36 cellular contexts compared by ENCODE assay signal in the genomic region with DNA sequence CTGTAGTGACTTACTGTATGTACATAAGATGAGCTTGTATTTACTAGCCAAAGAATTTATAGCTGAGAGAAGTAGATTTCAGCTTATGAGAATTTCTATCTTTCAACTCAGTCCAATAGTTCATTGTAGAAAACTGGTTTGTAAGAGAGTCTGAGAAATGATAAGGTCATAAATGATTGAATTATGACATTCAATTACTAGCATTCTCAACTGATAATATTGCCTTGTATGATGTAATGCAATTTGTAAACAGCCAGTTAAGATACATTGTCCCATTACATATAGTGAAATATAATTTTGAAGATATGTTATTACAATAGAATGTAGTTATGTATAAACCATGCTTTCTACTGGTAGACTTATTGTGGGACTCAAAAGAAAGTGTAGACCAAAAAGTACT.
"Had no signal": no experiment of that assay in that cellular context is flagged by ENCODE, and none has a peak within 500 bp of the region (broad histone marks: within the 10 kb centered on the region; RNA-seq: fewer than 3 reads in every experiment).

No MANE protein-coding gene starts in this region.

- H3K9me3 ChIP-seq: ascending aorta had no signal

- H3K36me3 ChIP-seq: ascending aorta, cardiac muscle cell had no signal

- H3K4me1 Mint-ChIP-seq: activated B cell treated with CpG ODN at 0.5 μM for 24 hours; activated CD4-positive, alpha-beta memory T cell treated with anti-CD3 and anti-CD28 coated beads, Interleukin-2, amount 10 ng/mL, durations not matched to agents 7 days and 5 days; activated CD4-positive, alpha-beta T cell treated with anti-CD3 and anti-CD28 coated beads, Interleukin-2, amount 10 ng/mL, durations not matched to agents 7 days and 5 days; activated CD8-positive, alpha-beta memory T cell treated with anti-CD3 and anti-CD28 coated beads, Interleukin-2, amount 10 ng/mL, durations not matched to agents 7 days and 5 days; activated naive CD4-positive, alpha-beta T cell treated with anti-CD3 and anti-CD28 coated beads, Interleukin-2, amount 10 ng/mL, durations not matched to agents 7 days and 5 days; activated naive CD4-positive, alpha-beta T cell treated with anti-CD3 and anti-CD28 coated beads, Interleukin-2, amount 50 U/mL, for 24 hours; activated naive CD8-positive, alpha-beta T cell treated with anti-CD3 and anti-CD28 coated beads, Interleukin-2, amount 10 ng/mL, durations not matched to agents 7 days and 5 days; activated naive CD8-positive, alpha-beta T cell treated with anti-CD3 and anti-CD28 coated beads, Interleukin-2, amount 50 U/mL, for 24 hours; central memory CD8-positive, alpha-beta T cell had no signal

- H3K4me3 ChIP-seq: ascending aorta, cardiac muscle cell had no signal

- H3K4me3 Mint-ChIP-seq: activated B cell treated with CpG ODN at 0.5 μM for 24 hours; activated CD4-positive, alpha-beta memory T cell treated with anti-CD3 and anti-CD28 coated beads, Interleukin-2, amount 10 ng/mL, durations not matched to agents 7 days and 5 days; activated CD4-positive, alpha-beta T cell treated with anti-CD3 and anti-CD28 coated beads, Interleukin-2, amount 10 ng/mL, durations not matched to agents 7 days and 5 days; activated CD8-positive, alpha-beta memory T cell treated with anti-CD3 and anti-CD28 coated beads, Interleukin-2, amount 10 ng/mL, durations not matched to agents 7 days and 5 days; activated CD8-positive, alpha-beta T cell treated with anti-CD3 and anti-CD28 coated beads, Interleukin-2, amount 10 ng/mL, durations not matched to agents 7 days and 5 days; activated naive CD4-positive, alpha-beta T cell treated with anti-CD3 and anti-CD28 coated beads, Interleukin-2, amount 10 ng/mL, durations not matched to agents 7 days and 5 days; activated naive CD4-positive, alpha-beta T cell treated with anti-CD3 and anti-CD28 coated beads, Interleukin-2, amount 50 U/mL, for 24 hours; activated naive CD8-positive, alpha-beta T cell; activated naive CD8-positive, alpha-beta T cell treated with anti-CD3 and anti-CD28 coated beads, Interleukin-2, amount 10 ng/mL, durations not matched to agents 7 days and 5 days; activated naive CD8-positive, alpha-beta T cell treated with anti-CD3 and anti-CD28 coated beads, Interleukin-2, amount 50 U/mL, for 24 hours; activated T-cell treated with anti-CD3 and anti-CD28 coated beads, Interleukin-2, amount 50 U/mL, for 24 hours; brain; central memory CD8-positive, alpha-beta T cell; T-helper 1 cell treated with Interleukin-12 subunit alpha and Interleukin-12 subunit beta and Interleukin-4 antibody, amounts not matched to agents 30 μg/mL and 1 μg/mL, for 36 hours; T-helper 2 cell treated with Interferon-gamma antibody and Interleukin-4, amounts not matched to agents 5 μg/mL and 100 μg/mL, for 36 hours had no signal

- ATAC-seq: activated CD8-positive, alpha-beta memory T cell treated with anti-CD3 and anti-CD28 coated beads, Interleukin-2, amount 10 ng/mL, durations not matched to agents 7 days and 5 days; activated CD8-positive, alpha-beta T cell treated with anti-CD3 and anti-CD28 coated beads, Interleukin-2, amount 10 ng/mL, durations not matched to agents 7 days and 5 days; activated naive CD8-positive, alpha-beta T cell treated with anti-CD3 and anti-CD28 coated beads, Interleukin-2, amount 50 U/mL, for 24 hours had no signal

- H3K27me3 ChIP-seq: ascending aorta, cardiac muscle cell had no signal

- FAIRE-seq: bronchial epithelial cell, TTC549 had no signal

- DNase-seq: activated B cell treated with CpG ODN at 0.5 μM for 24 hours; activated CD4-positive, alpha-beta memory T cell treated with anti-CD3 and anti-CD28 coated beads, Interleukin-2, amount 10 ng/mL, durations not matched to agents 7 days and 5 days; activated CD4-positive, alpha-beta T cell treated with anti-CD3 and anti-CD28 coated beads for 48 hours; activated CD4-positive, alpha-beta T cell treated with anti-CD3 and anti-CD28 coated beads, Interleukin-2, amount 10 ng/mL, durations not matched to agents 7 days and 5 days; activated CD4-positive, alpha-beta T cell treated with anti-CD3 and anti-CD28 coated beads, Interleukin-2, amount 50 U/mL, for 48 hours; activated CD4-positive, CD25-positive, alpha-beta regulatory T cell treated with anti-CD3 and anti-CD28 coated beads, Interleukin-2, amount 50 U/mL, for 72 hours; activated CD8-positive, alpha-beta memory T cell treated with anti-CD3 and anti-CD28 coated beads for 24 hours; activated CD8-positive, alpha-beta memory T cell treated with anti-CD3 and anti-CD28 coated beads, Interleukin-2, amount 10 ng/mL, durations not matched to agents 7 days and 5 days; activated CD8-positive, alpha-beta memory T cell treated with anti-CD3 and anti-CD28 coated beads, Interleukin-2, amount 50 U/mL, for 48 hours; activated CD8-positive, alpha-beta T cell treated with anti-CD3 and anti-CD28 coated beads, Interleukin-2, amount 10 ng/mL, durations not matched to agents 7 days and 5 days; activated effector memory CD4-positive, alpha-beta T cell treated with Interleukin-2 at 50 U/mL for 16 hours; activated gamma-delta T cell; activated naive CD4-positive, alpha-beta T cell treated with anti-CD3 and anti-CD28 coated beads, Interleukin-2, amount 10 ng/mL, durations not matched to agents 7 days and 5 days; activated naive CD4-positive, alpha-beta T cell treated with Interleukin-2 at 50 U/mL for 16 hours; activated naive CD8-positive, alpha-beta T cell treated with anti-CD3 and anti-CD28 coated beads, Interleukin-2, amount 10 ng/mL, durations not matched to agents 7 days and 5 days; activated naive CD8-positive, alpha-beta T cell treated with anti-CD3 and anti-CD28 coated beads, Interleukin-2, amount 50 U/mL, for 24 hours; activated T-cell treated with anti-CD3 and anti-CD28 coated beads, Interleukin-2, amount 50 U/mL, for 24 hours; activated T-cell treated with anti-CD3 and anti-CD28 coated beads, Interleukin-2, amount 50 U/mL, for 48 hours; amygdala; anterior cingulate cortex; caudate nucleus; cerebellar nuclear complex; T-helper 2 cell; T-helper 9 cell had no signal

- H3K9me3 Mint-ChIP-seq: activated B cell treated with CpG ODN at 0.5 μM for 24 hours; activated CD4-positive, alpha-beta memory T cell treated with anti-CD3 and anti-CD28 coated beads, Interleukin-2, amount 10 ng/mL, durations not matched to agents 7 days and 5 days; activated CD4-positive, alpha-beta T cell treated with anti-CD3 and anti-CD28 coated beads, Interleukin-2, amount 10 ng/mL, durations not matched to agents 7 days and 5 days; activated naive CD4-positive, alpha-beta T cell treated with anti-CD3 and anti-CD28 coated beads, Interleukin-2, amount 10 ng/mL, durations not matched to agents 7 days and 5 days; activated naive CD4-positive, alpha-beta T cell treated with anti-CD3 and anti-CD28 coated beads, Interleukin-2, amount 50 U/mL, for 24 hours; activated naive CD8-positive, alpha-beta T cell treated with anti-CD3 and anti-CD28 coated beads, Interleukin-2, amount 10 ng/mL, durations not matched to agents 7 days and 5 days; activated naive CD8-positive, alpha-beta T cell treated with anti-CD3 and anti-CD28 coated beads, Interleukin-2, amount 50 U/mL, for 24 hours; activated T-cell treated with anti-CD3 and anti-CD28 coated beads, Interleukin-2, amount 50 U/mL, for 24 hours; activated T-helper 2 cell treated with anti-CD3 and anti-CD28 coated beads, Interferon-gamma antibody, Interleukin-2, Interleukin-4, amounts not matched to agents 10 μg/mL and 5 μg/mL and 100 μg/mL, durations not matched to agents 14 hours and 24 hours and 36 hours; central memory CD8-positive, alpha-beta T cell; T-helper 1 cell treated with Interleukin-12 subunit alpha and Interleukin-12 subunit beta and Interleukin-4 antibody, amounts not matched to agents 30 μg/mL and 1 μg/mL, for 36 hours; T-helper 2 cell treated with Interferon-gamma antibody and Interleukin-4, amounts not matched to agents 5 μg/mL and 100 μg/mL, for 36 hours had no signal

- H3K27me3 Mint-ChIP-seq: brain had no signal

- H3K36me3 Mint-ChIP-seq: activated CD8-positive, alpha-beta memory T cell treated with anti-CD3 and anti-CD28 coated beads, Interleukin-2, amount 10 ng/mL, durations not matched to agents 7 days and 5 days; activated naive CD4-positive, alpha-beta T cell treated with anti-CD3 and anti-CD28 coated beads, Interleukin-2, amount 10 ng/mL, durations not matched to agents 7 days and 5 days; activated naive CD4-positive, alpha-beta T cell treated with anti-CD3 and anti-CD28 coated beads, Interleukin-2, amount 50 U/mL, for 24 hours; activated naive CD8-positive, alpha-beta T cell; activated naive CD8-positive, alpha-beta T cell treated with anti-CD3 and anti-CD28 coated beads, Interleukin-2, amount 10 ng/mL, durations not matched to agents 7 days and 5 days; brain had no signal

- H3K27ac Mint-ChIP-seq: activated B cell treated with CpG ODN at 0.5 μM for 24 hours; activated CD4-positive, alpha-beta memory T cell treated with anti-CD3 and anti-CD28 coated beads, Interleukin-2, amount 10 ng/mL, durations not matched to agents 7 days and 5 days; activated CD4-positive, alpha-beta T cell treated with anti-CD3 and anti-CD28 coated beads, Interleukin-2, amount 10 ng/mL, durations not matched to agents 7 days and 5 days; activated CD8-positive, alpha-beta memory T cell treated with anti-CD3 and anti-CD28 coated beads, Interleukin-2, amount 10 ng/mL, durations not matched to agents 7 days and 5 days; activated CD8-positive, alpha-beta T cell treated with anti-CD3 and anti-CD28 coated beads, Interleukin-2, amount 10 ng/mL, durations not matched to agents 7 days and 5 days; activated naive CD4-positive, alpha-beta T cell treated with anti-CD3 and anti-CD28 coated beads, Interleukin-2, amount 10 ng/mL, durations not matched to agents 7 days and 5 days; activated naive CD4-positive, alpha-beta T cell treated with anti-CD3 and anti-CD28 coated beads, Interleukin-2, amount 50 U/mL, for 24 hours; activated naive CD8-positive, alpha-beta T cell; activated naive CD8-positive, alpha-beta T cell treated with anti-CD3 and anti-CD28 coated beads, Interleukin-2, amount 10 ng/mL, durations not matched to agents 7 days and 5 days; activated naive CD8-positive, alpha-beta T cell treated with anti-CD3 and anti-CD28 coated beads, Interleukin-2, amount 50 U/mL, for 24 hours; activated T-cell treated with anti-CD3 and anti-CD28 coated beads, Interleukin-2, amount 50 U/mL, for 24 hours; activated T-helper 2 cell treated with anti-CD3 and anti-CD28 coated beads, Interferon-gamma antibody, Interleukin-2, Interleukin-4, amounts not matched to agents 10 μg/mL and 5 μg/mL and 100 μg/mL, durations not matched to agents 14 hours and 24 hours and 36 hours; T-helper 1 cell treated with Interleukin-12 subunit alpha and Interleukin-12 subunit beta and Interleukin-4 antibody, amounts not matched to agents 30 μg/mL and 1 μg/mL, for 36 hours; T-helper 2 cell treated with Interferon-gamma antibody and Interleukin-4, amounts not matched to agents 5 μg/mL and 100 μg/mL, for 36 hours had no signal

- H3K27ac ChIP-seq: ascending aorta, cardiac muscle cell, VCaP had no signal
